ENCODE assay signal across 9 cellular contexts in the genomic region with DNA sequence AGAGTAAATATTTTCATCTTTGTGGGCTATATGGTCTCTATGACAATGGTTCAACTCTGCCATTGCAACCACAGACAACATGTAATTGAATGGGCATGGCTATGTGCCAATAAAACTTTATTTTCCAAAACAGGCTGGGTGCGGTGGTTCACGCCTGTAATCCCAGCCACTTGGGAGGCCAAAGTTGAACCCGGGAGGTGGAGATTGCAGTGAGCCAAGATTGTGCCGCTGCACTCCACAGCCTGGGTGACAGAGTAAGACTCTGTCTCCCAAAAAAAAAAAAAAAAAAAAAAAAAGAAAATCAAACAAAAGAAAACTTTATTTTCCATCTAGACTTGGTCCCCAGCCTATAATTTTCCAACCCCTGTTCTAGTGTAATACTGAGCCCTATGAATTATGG.
"Had no signal": no experiment of that assay in that cellular context is flagged by ENCODE, and none has a peak within 500 bp of the region (broad histone marks: within the 10 kb centered on the region; RNA-seq: fewer than 3 reads in every experiment).

No MANE protein-coding gene starts in this region.

- H3K4me3 ChIP-seq: GM23338 had no signal

- ATAC-seq: GM23338 had no signal

- H3K9ac ChIP-seq: KMS-11 had no signal

- DNase-seq: H9, HCEC 1CT, IMR-90, KBM-7 had no signal

- H3K27ac ChIP-seq: KMS-11 had no signal

- FAIRE-seq: H1, H54, HTR-8/SVneo had no signal
